Comparison of ENCODE assay signal across 10 cellular contexts in the genomic region with DNA sequence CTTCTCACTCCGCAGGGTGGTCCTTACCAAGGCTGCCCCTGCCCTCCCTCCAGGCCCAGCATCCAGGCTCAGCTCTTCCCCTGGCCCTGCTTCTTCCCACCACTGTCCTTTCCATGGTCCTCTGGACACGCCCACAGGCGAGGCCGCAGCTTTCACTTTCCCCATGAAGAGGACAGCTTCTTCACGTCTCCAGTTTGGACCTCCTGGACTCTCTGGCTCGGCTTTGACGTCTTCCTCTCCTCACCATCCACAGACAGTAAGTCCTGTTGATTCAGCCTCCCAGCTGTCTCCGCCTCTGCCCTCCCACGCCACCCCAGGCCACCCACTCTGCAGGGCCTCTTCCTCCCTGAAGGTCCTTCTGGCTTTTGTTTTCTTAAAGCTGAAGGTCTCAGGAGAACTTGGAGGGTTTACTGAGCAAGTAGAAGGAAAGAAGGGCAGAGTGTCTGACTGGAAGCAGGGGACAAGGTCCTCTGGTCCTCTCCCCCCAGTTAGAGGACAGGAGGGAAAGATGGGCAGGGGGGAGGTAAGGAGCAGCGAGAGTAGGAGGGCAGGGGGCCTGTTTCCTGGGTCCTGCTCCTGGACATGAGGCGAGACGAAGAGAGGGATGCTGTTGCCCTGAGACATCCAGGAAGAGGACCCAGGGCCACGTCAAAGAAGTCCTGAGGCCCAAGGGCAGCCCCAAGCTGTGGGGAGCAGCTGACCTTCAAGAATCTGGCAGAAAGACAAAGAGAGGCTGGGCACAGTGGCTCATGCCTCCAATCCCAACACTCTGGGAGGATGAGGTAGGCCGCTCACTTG. TPM values are rescaled to one million over a fixed set of nuclear protein-coding genes. Genes with fewer than 3 reads are reported as not detected.
DNase-seq lines count a peak whose midpoint lies in the region; ATAC-seq lines count a peak whose summit lies in the region.
"Had no signal": no experiment of that assay in that cellular context is flagged by ENCODE, and none has a peak within 500 bp of the region (broad histone marks: within the 10 kb centered on the region; RNA-seq: fewer than 3 reads in every experiment).

No MANE protein-coding gene starts in this region.

- H3K27ac ChIP-seq in SJCRH30 (no peak overlapping the region), rectal smooth muscle tissue (ENCODE audit: low read depth, low read length) (peak overlapping the region; percentile 62)

- H3K9ac ChIP-seq in rectal smooth muscle tissue (ENCODE audit: low read length) = no peak overlapping the region

- peak overlapping the region; percentile 26 for H3K4me3 ChIP-seq in SJCRH30
- peak overlapping the region; percentile 51 for H3K4me3 ChIP-seq in rectal smooth muscle tissue (ENCODE audit: low read length)

- H3K36me3 ChIP-seq in SJCRH30 (no peaks in the 10 kb centered on the region), rectal smooth muscle tissue (ENCODE audit: control insufficient read depth, insufficient read depth, low read length) (no peaks in the 10 kb centered on the region)

- H3K4me1 ChIP-seq in SJCRH30 (peaks cover 10% of the 10 kb centered on the region), rectal smooth muscle tissue (ENCODE audit: control insufficient read depth, insufficient read depth, low read length) (peaks cover 6% of the 10 kb centered on the region)

- H3K27me3 ChIP-seq in SJCRH30 (no peaks in the 10 kb centered on the region), rectal smooth muscle tissue (ENCODE audit: control insufficient read depth, insufficient read depth, low read length) (no peaks in the 10 kb centered on the region)

- intact Hi-C loops in Right ventricle myocardium superior (cut with DNase I) = loop anchor here (5.0 kb wide), 2 partner anchors 33 to 73 kb away; no protein-coding TSS in a partner anchor

- peaks cover 11% of the 10 kb centered on the region; the same call in 1 of the 2 replicates for H3K9me3 ChIP-seq in SJCRH30 (replicated peaks)

- ATAC-seq in Right ventricle myocardium superior (ENCODE audit: poor library complexity) (peak; percentile 82), GM18868 (IDR thresholded peaks at IDR 0.05; ENCODE audit: unreplicated experiment) (no peak), HG03196 (IDR thresholded peaks at IDR 0.05; ENCODE audit: unreplicated experiment) (no peak)

- DNase-seq in GM03348 (ENCODE audit: low spot score) = peak; percentile 70
- peak; percentile 55 to 64 for DNase-seq in SJCRH30
- DNase-seq in Right ventricle myocardium superior = peak; percentile 86
- DNase-seq in RKO (ENCODE audit: low spot score) = no peak
- no peak for DNase-seq in NCI-H1092 treated with DMSO at 0.1 percent for 48 hours (lab: John Stamatoyannopoulos, UW)
- DNase-seq: NCI-H1092; stimulated activated CD4-positive, alpha-beta T cell treated with anti-CD3 and anti-CD28 coated beads, Interleukin-4, amount 100 ng/mL, for 1 hour had no signal

RNA-seq across cellular contexts. Expression of a gene that starts 24.7 kb away (rescaled TPM):
- total RNA-seq in SJCRH30 (2014; rRNA removed; shearing (Covaris generic)) = not detected in 2 replicates
- total RNA-seq in Right ventricle myocardium superior = 0.22 TPM

RNA-seq across cellular contexts. Expression of a gene that starts 37.7 kb away (rescaled TPM):
- not detected in 2 replicates for total RNA-seq in SJCRH30 (2014; rRNA removed; shearing (Covaris generic))
- total RNA-seq in Right ventricle myocardium superior = not detected

Comparison
In these comparisons a context has a peak if more than half of its experiments do, and no peak if none do; other contexts are left out.
1. DNase-seq: peak in GM03348 (single experiment), SJCRH30 (2 of 2) and Right ventricle myocardium superior (single experiment); none in RKO (single experiment) and NCI-H1092 treated with DMSO at 0.1 percent for 48 hours (single experiment).